In genomic region chr15:66927326-66928077, GRCh38 we compare ENCODE assay signal across 25 cellular contexts.
A peak's percentile ranks its signal among the peaks of the same experiment; 100 is the strongest.
DNase-seq lines count a peak whose midpoint lies in the region; ATAC-seq, FAIRE-seq and TF ChIP-seq lines count a peak whose summit lies in the region.
"Had no signal": no experiment of that assay in that cellular context is flagged by ENCODE, and none has a peak within 500 bp of the region (broad histone marks: within the 10 kb centered on the region; RNA-seq: fewer than 3 reads in every experiment).

No MANE protein-coding gene starts in this region.

- H3K27ac ChIP-seq in mammary epithelial cell (ENCODE audit: insufficient read depth, low read depth, low read length): no peak overlapping the region
- H3K27ac ChIP-seq in endothelial cell of umbilical vein (ENCODE audit: insufficient read depth, low read depth, low read length): no peak overlapping the region
- H3K27ac ChIP-seq in right cardiac atrium (ENCODE audit: low read length): peak overlapping the region; percentile 20
- peak overlapping the region; percentile 14 for H3K27ac ChIP-seq in smooth muscle cell (ENCODE audit: low read depth)
- H3K27ac ChIP-seq: ascending aorta had no signal

- POLR2A ChIA-PET in MCF 10A (lab: Yijun Ruan, JAX) (interaction anchor here (0.7 to 0.8 kb wide), 2 partner anchors 12 to 44 kb away, joined by 3 read pairs; no protein-coding TSS in a partner anchor), endothelial cell of umbilical vein (lab: Charles Lee) (no interaction called here)

- H3K4me1 Mint-ChIP-seq in MCF 10A (ENCODE audit: insufficient read depth, unreplicated experiment): peaks cover 18% of the 10 kb centered on the region
- H3K4me1 Mint-ChIP-seq: memory B cell had no signal

- BruUV-seq in MCF 10A (replicated peaks; lab: Mats Ljungman, UMichigan) (no TSS peak), mammary epithelial cell (replicated peaks; lab: Mats Ljungman, UMichigan) (no TSS peak), endothelial cell of umbilical vein (replicated peaks; lab: Mats Ljungman, UMichigan) (no TSS peak)

- no peak overlapping the region for H2AFZ ChIP-seq in mammary epithelial cell (ENCODE audit: low read depth, low read length)
- no peak overlapping the region for H2AFZ ChIP-seq in endothelial cell of umbilical vein (ENCODE audit: low read depth, low read length)
- H2AFZ ChIP-seq in smooth muscle cell (ENCODE audit: low read depth): no peak overlapping the region

- in situ Hi-C loops in mammary epithelial cell (cut with MboI; ENCODE audit: low sequenced_read_pairs in 2 of 2): loop anchor here (25.0 kb wide), 1 partner anchor 910 kb away; the partner anchor contains the start of genes RNU6-1 (in 2 of the 2) and SKOR1 (in 2 of the 2)

- no peak overlapping the region for H3K4me3 ChIP-seq in mammary epithelial cell (replicated peaks in 1 of 3; ENCODE audit: insufficient read depth in 1 of 3, low read depth in 2 of 3, low read length in 3 of 3)
- no peak overlapping the region for H3K4me3 ChIP-seq in endothelial cell of umbilical vein (replicated peaks in 1 of 3; ENCODE audit: insufficient read depth in 1 of 3, low read depth in 1 of 3, low read length in 3 of 3)
- no peak overlapping the region for H3K4me3 ChIP-seq in right cardiac atrium (ENCODE audit: low read length)
- H3K4me3 ChIP-seq in smooth muscle cell: no peak overlapping the region
- H3K4me3 ChIP-seq: ascending aorta, HAP-1, vagina had no signal

- intact Hi-C loops in MCF 10A (cut with micrococcal nuclease) (no loop called here), mammary epithelial cell (cut with micrococcal nuclease) (no loop called here), endothelial cell of umbilical vein (cut with micrococcal nuclease) (no loop called here), right cardiac atrium (cut with DNase I) (no loop called here)

- CTCF ChIA-PET in MCF 10A (lab: Yijun Ruan, JAX) (no interaction called here), mammary epithelial cell (lab: Charles Lee; ENCODE audit: low non-redundant PET) (interaction anchor here (0.6 kb wide), 1 partner anchor 13 kb away, joined by 3 read pairs; no protein-coding TSS in a partner anchor), endothelial cell of umbilical vein (lab: Charles Lee) (interaction anchor here (0.7 to 1.2 kb wide), 3 partner anchors 9 to 19 kb away, joined by 3 to 4 read pairs (median 3); no protein-coding TSS in a partner anchor)

- H3K4me1 ChIP-seq in mammary epithelial cell (ENCODE audit: insufficient read depth, low read length): peaks cover 15% of the 10 kb centered on the region
- H3K4me1 ChIP-seq in endothelial cell of umbilical vein (ENCODE audit: control insufficient read depth, extremely low read depth, insufficient read depth, low read length): peaks cover 13% of the 10 kb centered on the region
- peaks cover 15% of the 10 kb centered on the region for H3K4me1 ChIP-seq in right cardiac atrium (ENCODE audit: control insufficient read depth, insufficient read depth, low read length)
- H3K4me1 ChIP-seq in smooth muscle cell (ENCODE audit: low read depth): peaks cover 12% of the 10 kb centered on the region

- dilution Hi-C loops in mammary epithelial cell (cut with HindIII; ENCODE audit: low sequenced_read_pairs) (no loop called here), endothelial cell of umbilical vein (cut with MboI; ENCODE audit: extremely low pct_ligation_motif_present, low sequenced_read_pairs) (loop anchor here (25.0 kb wide), 1 partner anchor 510 kb away; no protein-coding TSS in a partner anchor)

- no peak overlapping the region for H3K4me3 Mint-ChIP-seq in MCF 10A (ENCODE audit: unreplicated experiment)
- H3K4me3 Mint-ChIP-seq: activated CD4-positive, alpha-beta memory T cell treated with anti-CD3 and anti-CD28 coated beads, Interleukin-2, amount 10 ng/mL, durations not matched to agents 7 days and 5 days; CD14-positive monocyte; immature natural killer cell; memory B cell; T-helper 2 cell treated with Interferon-gamma antibody and Interleukin-4, amounts not matched to agents 5 μg/mL and 100 μg/mL, for 36 hours; WTC11 had no signal

- peaks cover 22% of the 10 kb centered on the region for H3K9me3 Mint-ChIP-seq in MCF 10A (ENCODE audit: unreplicated experiment)
- H3K9me3 Mint-ChIP-seq: immature natural killer cell had no signal

- H3K4me2 ChIP-seq in mammary epithelial cell (ENCODE audit: insufficient read depth, low read depth, low read length) (no peak overlapping the region), endothelial cell of umbilical vein (ENCODE audit: insufficient read depth, low read length) (no peak overlapping the region), smooth muscle cell (no peak overlapping the region)

- no peak for FAIRE-seq in endothelial cell of umbilical vein (lab: Jason Lieb, UNC)
- FAIRE-seq: A204.1 had no signal

- TF ChIP-seq CTCF in MCF 10A (IDR thresholded peaks at IDR 0.05; ENCODE audit: unreplicated experiment) (no peak), mammary epithelial cell (conservative IDR thresholded peaks at IDR 0.05 in 1 of 2, IDR thresholded peaks at IDR 0.05 in 1 of 2; ENCODE audit: extremely low read depth in 1 of 2, insufficient read depth in 1 of 2, low read depth in 1 of 2, low read length in 2 of 2) (no peak), endothelial cell of umbilical vein (IDR thresholded peaks at IDR 0.05; ENCODE audit: extremely low read depth in 1 of 2, insufficient read depth in 1 of 2, low read depth in 1 of 2, low read length in 2 of 2) (no peak), smooth muscle cell (IDR thresholded peaks at IDR 0.05; ENCODE audit: borderline replicate concordance, insufficient read depth, poor library complexity, severe bottlenecking) (no peak)

- no peaks in the 10 kb centered on the region for H3K27me3 Mint-ChIP-seq in MCF 10A (ENCODE audit: insufficient read depth, unreplicated experiment)

- H3K9ac ChIP-seq in mammary epithelial cell (ENCODE audit: insufficient read depth, low read length) (no peak overlapping the region), endothelial cell of umbilical vein (replicated peaks; ENCODE audit: extremely low read depth, insufficient read depth, low read length) (no peak overlapping the region), smooth muscle cell (ENCODE audit: low read depth) (no peak overlapping the region)

- no peaks in the 10 kb centered on the region for H3F3A ChIP-seq in smooth muscle cell (ENCODE audit: low read depth)

- WGBS in mammary epithelial cell (ENCODE audit: low coverage, missing lambda C conversion rate): 75% methylated on average over 4 of the region's 4 CpGs
- 35% methylated on average over 4 of the region's 4 CpGs for WGBS in right cardiac atrium
- WGBS in smooth muscle cell (ENCODE audit: low lambda C conversion rate): 51% methylated on average over 4 of the region's 4 CpGs

- H3K79me2 ChIP-seq in mammary epithelial cell (ENCODE audit: insufficient read depth, low read length) (no peaks in the 10 kb centered on the region), endothelial cell of umbilical vein (ENCODE audit: control insufficient read depth, insufficient read depth, low read length) (no peaks in the 10 kb centered on the region), smooth muscle cell (ENCODE audit: low read depth) (no peaks in the 10 kb centered on the region)

- H3K27me3 ChIP-seq in mammary epithelial cell (ENCODE audit: insufficient read depth, low read length) (no peaks in the 10 kb centered on the region), endothelial cell of umbilical vein (ENCODE audit: control insufficient read depth in 2 of 2, insufficient read depth in 2 of 2, low read length in 2 of 2) (no peaks in the 10 kb centered on the region), right cardiac atrium (ENCODE audit: control insufficient read depth, insufficient read depth) (no peaks in the 10 kb centered on the region), smooth muscle cell (ENCODE audit: low read depth) (no peaks in the 10 kb centered on the region)
- H3K27me3 ChIP-seq: ascending aorta, vagina had no signal

- no peaks in the 10 kb centered on the region for H3K9me1 ChIP-seq in endothelial cell of umbilical vein (replicated peaks; ENCODE audit: control insufficient read depth, extremely low read depth, insufficient read depth, low read length)

- no peaks in the 10 kb centered on the region for H3K36me3 Mint-ChIP-seq in MCF 10A (ENCODE audit: insufficient read depth, unreplicated experiment)
- H3K36me3 Mint-ChIP-seq: immature natural killer cell had no signal

- no peaks in the 10 kb centered on the region for H4K20me1 ChIP-seq in mammary epithelial cell (ENCODE audit: insufficient read depth, low read length)
- H4K20me1 ChIP-seq in endothelial cell of umbilical vein (replicated peaks; ENCODE audit: control insufficient read depth, extremely low read depth, insufficient read depth, low read length): no peaks in the 10 kb centered on the region
- no peaks in the 10 kb centered on the region for H4K20me1 ChIP-seq in smooth muscle cell (ENCODE audit: low read depth)

- H3K27ac Mint-ChIP-seq in MCF 10A (ENCODE audit: low read depth, unreplicated experiment): no peak overlapping the region
- H3K27ac Mint-ChIP-seq: activated CD4-positive, alpha-beta memory T cell treated with anti-CD3 and anti-CD28 coated beads, Interleukin-2, amount 10 ng/mL, durations not matched to agents 7 days and 5 days; immature natural killer cell; memory B cell; progenitor cell of endocrine pancreas; T-helper 2 cell treated with Interferon-gamma antibody and Interleukin-4, amounts not matched to agents 5 μg/mL and 100 μg/mL, for 36 hours; WTC11 had no signal

- TF ChIP-seq POLR2A in endothelial cell of umbilical vein (IDR thresholded peaks at IDR 0.05; ENCODE audit: low read depth, low read length): no peak

- H3K9me3 ChIP-seq in mammary epithelial cell (replicated peaks; ENCODE audit: insufficient read depth, low read length) (peaks cover 10% of the 10 kb centered on the region), endothelial cell of umbilical vein (replicated peaks; ENCODE audit: control insufficient read depth, insufficient read depth, low read length) (no peaks in the 10 kb centered on the region), right cardiac atrium (ENCODE audit: control insufficient read depth, low read length) (no peaks in the 10 kb centered on the region), smooth muscle cell (replicated peaks; ENCODE audit: low read depth) (no peaks in the 10 kb centered on the region)
- H3K9me3 ChIP-seq: ascending aorta, vagina had no signal

- no peaks in the 10 kb centered on the region for H3K36me3 ChIP-seq in mammary epithelial cell (ENCODE audit: insufficient read depth, low read length)
- no peaks in the 10 kb centered on the region for H3K36me3 ChIP-seq in endothelial cell of umbilical vein (ENCODE audit: control insufficient read depth in 2 of 2, extremely low read depth in 1 of 2, insufficient read depth in 2 of 2, low read length in 2 of 2)
- H3K36me3 ChIP-seq in smooth muscle cell (ENCODE audit: low read depth): no peaks in the 10 kb centered on the region
- H3K36me3 ChIP-seq: ascending aorta, HAP-1, vagina had no signal

- ATAC-seq in right cardiac atrium: peak; percentile 62 to 88
- ATAC-seq in HG03469 (IDR thresholded peaks at IDR 0.05; ENCODE audit: unreplicated experiment): no peak
- ATAC-seq: WTC11 had no signal

- DNase-seq in MCF 10A (ENCODE audit: unreplicated experiment): peak; percentile 39
- no peak for DNase-seq in mammary epithelial cell
- peak; percentile 42 for DNase-seq in endothelial cell of umbilical vein (ENCODE audit: low read depth, low spot score)
- DNase-seq in right cardiac atrium: peak in 2 of 3 donors; percentile 48 to 59
- no peak for DNase-seq in smooth muscle cell (lab: John Stamatoyannopoulos, UW; ENCODE audit: unreplicated experiment)
- DNase-seq in NCI-H1417 (lab: John Stamatoyannopoulos, UW): no peak
- no peak for DNase-seq in 8988T
- DNase-seq: activated CD4-positive, alpha-beta memory T cell treated with anti-CD3 and anti-CD28 coated beads, Interleukin-2, amount 10 ng/mL, durations not matched to agents 7 days and 5 days; activated naive CD4-positive, alpha-beta T cell treated with Interleukin-2 at 50 U/mL for 16 hours; activated T-cell treated with anti-CD3 and anti-CD28 coated beads, Interleukin-2, amount 50 U/mL, for 1 hour; GDM1; immature natural killer cell; NCI-H1694 treated with DMSO at 0.1 percent for 48 hours; NCI-H774; OCI-M1 had no signal

Comparison
In these comparisons a context has a peak if more than half of its experiments do, and no peak if none do; other contexts are left out.
1. DNase-seq: peak in MCF 10A (single experiment), endothelial cell of umbilical vein (single experiment) and right cardiac atrium (2 of 3); none in mammary epithelial cell (single experiment), smooth muscle cell (single experiment), NCI-H1417 (0 of 3) and 8988T (single experiment).
2. H3K27ac ChIP-seq: peak in right cardiac atrium (single experiment) and smooth muscle cell (single experiment); none in mammary epithelial cell (single experiment) and endothelial cell of umbilical vein (single experiment).